In the genomic region with DNA sequence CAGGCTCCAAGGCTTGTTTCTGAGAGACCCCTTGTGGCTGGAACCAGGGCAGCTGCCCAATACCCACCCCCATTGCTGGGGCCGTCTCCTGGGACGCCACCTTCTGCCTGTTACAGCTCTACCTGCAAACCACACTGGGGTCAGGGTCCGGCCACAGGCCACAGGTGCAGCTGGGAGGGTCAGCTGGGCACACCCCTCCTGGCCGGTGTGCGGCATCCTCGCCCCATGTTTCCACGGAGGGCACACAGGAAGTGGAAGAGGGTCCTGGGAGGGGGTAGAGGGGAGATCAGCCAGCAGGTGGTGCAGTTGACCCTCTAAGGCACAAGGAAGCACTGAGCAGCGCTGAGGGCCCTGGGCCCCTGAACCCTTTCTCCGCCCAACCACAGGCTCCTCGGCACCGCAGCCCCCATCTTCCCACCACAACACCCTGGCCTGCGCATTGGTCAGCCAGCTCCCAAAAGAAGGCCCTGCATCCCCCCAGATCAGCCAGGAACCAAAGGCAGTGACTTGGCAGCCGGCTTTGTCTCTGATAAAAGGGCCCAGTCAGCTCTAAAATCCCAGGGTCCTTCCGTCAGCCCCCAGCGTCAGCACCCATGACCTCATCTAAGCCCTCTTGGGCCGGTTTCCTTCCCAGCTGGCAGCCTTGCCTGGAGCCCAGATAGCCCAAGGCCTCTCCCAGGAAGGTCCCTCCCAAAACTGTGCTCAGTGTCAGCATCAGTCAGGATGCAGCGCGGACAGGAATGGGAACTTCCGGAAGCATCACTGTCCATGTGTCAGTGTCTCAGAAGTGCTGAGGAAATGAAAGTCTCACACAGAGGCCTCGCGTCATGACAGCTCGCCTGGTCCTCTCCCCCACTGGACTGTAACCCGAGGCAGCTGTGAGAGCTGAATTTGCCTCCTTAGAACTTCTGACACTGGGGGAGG, we compare ENCODE assay signal across 2 cellular contexts.
A peak's percentile ranks its signal among the peaks of the same experiment; 100 is the strongest.
TF ChIP-seq lines count a peak whose summit lies in the region.

No MANE protein-coding gene starts in this region.

TF ChIP-seq in HepG2, 621 proteins besides CTCF, POLR2A, EP300 and RAD21 (continues in another document):
- no peak for TF ChIP-seq JUNB (CRISPR knock-in tag; IDR thresholded peaks at IDR 0.05; ENCODE audit: borderline replicate concordance)
- TF ChIP-seq, protein P1, sequence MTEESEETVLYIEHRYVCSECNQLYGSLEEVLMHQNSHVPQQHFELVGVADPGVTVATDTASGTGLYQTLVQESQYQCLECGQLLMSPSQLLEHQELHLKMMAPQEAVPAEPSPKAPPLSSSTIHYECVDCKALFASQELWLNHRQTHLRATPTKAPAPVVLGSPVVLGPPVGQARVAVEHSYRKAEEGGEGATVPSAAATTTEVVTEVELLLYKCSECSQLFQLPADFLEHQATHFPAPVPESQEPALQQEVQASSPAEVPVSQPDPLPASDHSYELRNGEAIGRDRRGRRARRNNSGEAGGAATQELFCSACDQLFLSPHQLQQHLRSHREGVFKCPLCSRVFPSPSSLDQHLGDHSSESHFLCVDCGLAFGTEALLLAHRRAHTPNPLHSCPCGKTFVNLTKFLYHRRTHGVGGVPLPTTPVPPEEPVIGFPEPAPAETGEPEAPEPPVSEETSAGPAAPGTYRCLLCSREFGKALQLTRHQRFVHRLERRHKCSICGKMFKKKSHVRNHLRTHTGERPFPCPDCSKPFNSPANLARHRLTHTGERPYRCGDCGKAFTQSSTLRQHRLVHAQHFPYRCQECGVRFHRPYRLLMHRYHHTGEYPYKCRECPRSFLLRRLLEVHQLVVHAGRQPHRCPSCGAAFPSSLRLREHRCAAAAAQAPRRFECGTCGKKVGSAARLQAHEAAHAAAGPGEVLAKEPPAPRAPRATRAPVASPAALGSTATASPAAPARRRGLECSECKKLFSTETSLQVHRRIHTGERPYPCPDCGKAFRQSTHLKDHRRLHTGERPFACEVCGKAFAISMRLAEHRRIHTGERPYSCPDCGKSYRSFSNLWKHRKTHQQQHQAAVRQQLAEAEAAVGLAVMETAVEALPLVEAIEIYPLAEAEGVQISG (CRISPR knock-in tag; IDR thresholded peaks at IDR 0.05), result peak; percentile 34; the same call in 1 of the 2 replicates
- 0 out of 2 replicates have a peak, but pooled peaks have one; percentile 27 for TF ChIP-seq DR1 (CRISPR knock-in tag; IDR thresholded peaks at IDR 0.05)
- no peak for TF ChIP-seq ZNF10 (CRISPR knock-in tag; IDR thresholded peaks at IDR 0.05; ENCODE audit: borderline replicate concordance, low read depth)
- TF ChIP-seq ISL2 (CRISPR knock-in tag; IDR thresholded peaks at IDR 0.05), result 0 out of 2 replicates have a peak, but pooled peaks have one; percentile 25
- peak; percentile 67 for TF ChIP-seq ELF1 (CRISPR knock-in tag; IDR thresholded peaks at IDR 0.05)
- TF ChIP-seq ZNF354B (CRISPR knock-in tag; IDR thresholded peaks at IDR 0.05), result 0 out of 2 replicates have a peak, but pooled peaks have one; percentile 51
- no peak for TF ChIP-seq IKZF1 (IDR thresholded peaks at IDR 0.05)
- TF ChIP-seq PITX1 (CRISPR knock-in tag; IDR thresholded peaks at IDR 0.05), result peak; percentile 38; the same call in 1 of the 2 replicates
- no peak for TF ChIP-seq E2F5 (CRISPR knock-in tag; conservative IDR thresholded peaks at IDR 0.05)
- TF ChIP-seq ZFP91 (CRISPR knock-in tag; IDR thresholded peaks at IDR 0.05; ENCODE audit: borderline replicate concordance), result 0 out of 2 replicates have a peak, but pooled peaks have one; percentile 53
- peak; percentile 86; the same call in 1 of the 2 replicates for TF ChIP-seq ZNF329 (CRISPR knock-in tag; IDR thresholded peaks at IDR 0.05; ENCODE audit: low read depth)
- peak; percentile 37; the same call in 1 of the 2 replicates for TF ChIP-seq ZNF740 (CRISPR knock-in tag; IDR thresholded peaks at IDR 0.05)
- TF ChIP-seq ZNF441 (CRISPR knock-in tag; IDR thresholded peaks at IDR 0.05; ENCODE audit: borderline replicate concordance), result no peak
- 0 out of 2 replicates have a peak, but pooled peaks have one; percentile 63 for TF ChIP-seq ZNF773 (CRISPR knock-in tag; IDR thresholded peaks at IDR 0.05; ENCODE audit: borderline replicate concordance)
- no peak for TF ChIP-seq TP53 (CRISPR knock-in tag; conservative IDR thresholded peaks at IDR 0.05)
- no peak for TF ChIP-seq GABPA (IDR thresholded peaks at IDR 0.05; ENCODE audit: low read depth, low read length)
- TF ChIP-seq GABPA (CRISPR knock-in tag; IDR thresholded peaks at IDR 0.05; ENCODE audit: low read depth), result peak; percentile 13; the same call in 1 of the 2 replicates
- no peak for TF ChIP-seq MAZ (IDR thresholded peaks at IDR 0.05; ENCODE audit: borderline replicate concordance, low read depth, low read length)
- peak; percentile 58; the same call in 1 of the 2 replicates for TF ChIP-seq MAZ (CRISPR knock-in tag; IDR thresholded peaks at IDR 0.05; ENCODE audit: low read depth)
- no peak for TF ChIP-seq CHD2 (IDR thresholded peaks at IDR 0.05; ENCODE audit: low read depth, low read length)
- peak; percentile 60; the same call in 1 of the 2 replicates for TF ChIP-seq ARNT2 (CRISPR knock-in tag; IDR thresholded peaks at IDR 0.05; ENCODE audit: low read depth)
- peak; percentile 31; the same call in 1 of the 2 replicates for TF ChIP-seq SALL1 (CRISPR knock-in tag; IDR thresholded peaks at IDR 0.05)
- TF ChIP-seq ATF7-NPFF (CRISPR knock-in tag; IDR thresholded peaks at IDR 0.05; ENCODE audit: low read depth), result 0 out of 2 replicates have a peak, but pooled peaks have one; percentile 55

TF ChIP-seq in HEK293T, 16 proteins besides CTCF, POLR2A, EP300 and RAD21:
- TF ChIP-seq FOXM1 (IDR thresholded peaks at IDR 0.05; ENCODE audit: borderline replicate concordance), result no peak
- TF ChIP-seq SUZ12 (IDR thresholded peaks at IDR 0.05), result no peak
- TF ChIP-seq TARDBP (IDR thresholded peaks at IDR 0.05), result no peak
- TF ChIP-seq FOXA1 (IDR thresholded peaks at IDR 0.05), result no peak
- TF ChIP-seq NFRKB (IDR thresholded peaks at IDR 0.05), result no peak
- TF ChIP-seq L3MBTL2 (conservative IDR thresholded peaks at IDR 0.05), result no peak
- no peak for TF ChIP-seq ZNF384 (IDR thresholded peaks at IDR 0.05)
- no peak for TF ChIP-seq SP1 (IDR thresholded peaks at IDR 0.05)
- TF ChIP-seq LEF1 (IDR thresholded peaks at IDR 0.05; ENCODE audit: borderline replicate concordance), result no peak
- TF ChIP-seq BHLHE40 (IDR thresholded peaks at IDR 0.05; ENCODE audit: borderline replicate concordance), result no peak
- no peak for TF ChIP-seq PKNOX1 (IDR thresholded peaks at IDR 0.05)
- TF ChIP-seq HDGF (IDR thresholded peaks at IDR 0.05; ENCODE audit: borderline replicate concordance), result no peak
- no peak for TF ChIP-seq CTBP1 (IDR thresholded peaks at IDR 0.05; ENCODE audit: borderline replicate concordance)
TF ChIP-seq in HEK293T: peak in this region for 0.
